In genomic region chr3:52046186-52046913, GRCh38 we compare ENCODE assay signal across 8 cellular contexts. TPM values are rescaled to one million over a fixed set of nuclear protein-coding genes. Genes with fewer than 3 reads are reported as not detected.
DNase-seq lines count a peak whose midpoint lies in the region; ATAC-seq and TF ChIP-seq lines count a peak whose summit lies in the region.

No MANE protein-coding gene starts in this region.

- peak overlapping the region; percentile 97 for H2AK9ac ChIP-seq in IMR-90 (replicated peaks; ENCODE audit: low read depth, low read length, poor library complexity)

- peak overlapping the region; percentile 97 for H3K14ac ChIP-seq in IMR-90 (replicated peaks; ENCODE audit: low read depth, low read length)
- H3K14ac ChIP-seq in mesenchymal stem cell (ENCODE audit: low read length in 2 of 2) = peak overlapping the region in 1 of 2 experiments; percentile 85

- H3K18ac ChIP-seq in IMR-90 (ENCODE audit: low read depth, low read length) = peak overlapping the region; percentile 75
- peak overlapping the region; percentile 91 to 96 for H3K18ac ChIP-seq in mesenchymal stem cell (ENCODE audit: low read depth in 1 of 2, low read length in 2 of 2)

- in situ Hi-C loops in IMR-90 (cut with MboI; ENCODE audit: low sequenced_read_pairs) = loop anchor here (5.0 kb wide), 1 partner anchor 34 kb away; no protein-coding TSS in a partner anchor

- H4K8ac ChIP-seq in IMR-90 (ENCODE audit: low read depth in 2 of 2, low read length in 2 of 2) (peak overlapping the region; percentile 76 to 96), mesenchymal stem cell (ENCODE audit: low read length) (peak overlapping the region; percentile 98)

- peak overlapping the region; percentile 88 for H3K27ac ChIP-seq in ACC112 (ENCODE audit: low read depth, low read length)
- H3K27ac ChIP-seq in IMR-90 (ENCODE audit: insufficient read depth, low read length) = peak overlapping the region; percentile 89
- peak overlapping the region; percentile 90 for H3K27ac ChIP-seq in mesenchymal stem cell (ENCODE audit: low read length, poor library complexity, severe bottlenecking)

- H4K91ac ChIP-seq in IMR-90 (ENCODE audit: insufficient read depth, low read depth, low read length) (peak overlapping the region; percentile 99), mesenchymal stem cell (ENCODE audit: low read length) (peak overlapping the region; percentile 96)

- H2BK5ac ChIP-seq in IMR-90 (ENCODE audit: low read depth, low read length, poor library complexity, severe bottlenecking) (peak overlapping the region; percentile 95), mesenchymal stem cell (ENCODE audit: low read depth, low read length, poor library complexity, severe bottlenecking) (peak overlapping the region; percentile 38)

- intact Hi-C loops in IMR-90 (cut with micrococcal nuclease) = loop anchor here (2.0 kb wide), 1 partner anchor 104 kb away; the partner anchor contains the start of gene PARP3

- peak overlapping the region; percentile 57 for H4K5ac ChIP-seq in IMR-90 (ENCODE audit: low read depth, low read length)

- H2BK120ac ChIP-seq in IMR-90 (ENCODE audit: low read depth, low read length) = peak overlapping the region; percentile 99
- H2BK120ac ChIP-seq in mesenchymal stem cell (ENCODE audit: low read depth, low read length) = peak overlapping the region; percentile 86

- H2AFZ ChIP-seq in ACC112 (ENCODE audit: low read length, unreplicated experiment) (peak overlapping the region; percentile 65), IMR-90 (replicated peaks; ENCODE audit: low read length, poor library complexity) (peak overlapping the region; percentile 84), mesenchymal stem cell (ENCODE audit: low read depth, low read length) (no peak overlapping the region)

- peak overlapping the region; percentile 97 for H2BK20ac ChIP-seq in IMR-90 (ENCODE audit: low read depth, low read length)

- TF ChIP-seq RAD21 in IMR-90 (IDR thresholded peaks at IDR 0.05; ENCODE audit: low read length) = no peak; the same call in 1 of the 2 replicates

- H4K20me1 ChIP-seq in IMR-90 (ENCODE audit: insufficient read depth, low read length) = no peaks in the 10 kb centered on the region

- H3K56ac ChIP-seq in IMR-90 (ENCODE audit: extremely low read depth, insufficient read depth, low read length) = peak overlapping the region; percentile 92

- H3K4me1 ChIP-seq in ACC112 (ENCODE audit: control insufficient read depth, insufficient read depth, low read length, unreplicated experiment) (peaks cover 48% of the 10 kb centered on the region), IMR-90 (ENCODE audit: control insufficient read depth, insufficient read depth, low read length) (peaks cover 36% of the 10 kb centered on the region), mesenchymal stem cell (ENCODE audit: control insufficient read depth, insufficient read depth, low read depth, low read length) (peaks cover 52% of the 10 kb centered on the region)

- no peak for TF ChIP-seq POLR2A in IMR-90 (IDR thresholded peaks at IDR 0.05; ENCODE audit: low read depth, low read length)

- peak overlapping the region; percentile 90 to 97 for H2BK12ac ChIP-seq in mesenchymal stem cell (ENCODE audit: low read length in 2 of 2)

- WGBS in IMR-90 (ENCODE audit: extremely low coverage in 2 of 2, insufficient read length in 1 of 2), 2 experiments = 33% methylated on average over 4 of the region's 12 CpGs; no CpG with 5 or more reads in 1 of the 2 experiments
- 24% methylated on average over 12 of the region's 12 CpGs for WGBS in mesenchymal stem cell

- peaks cover 9% of the 10 kb centered on the region for H3K79me2 ChIP-seq in ACC112 (ENCODE audit: control insufficient read depth, insufficient read depth, low read length, unreplicated experiment)

- peaks cover 32% of the 10 kb centered on the region for H3K9me1 ChIP-seq in IMR-90 (ENCODE audit: insufficient read depth, low read length)

- H3K4ac ChIP-seq in IMR-90 (ENCODE audit: low read depth, low read length) (peak overlapping the region; percentile 98), mesenchymal stem cell (ENCODE audit: low read depth in 1 of 2, low read length in 2 of 2) (peak overlapping the region; percentile 89 to 92)

- BruUV-seq in IMR-90 (replicated peaks; lab: Mats Ljungman, UMichigan) = no TSS peak

- dilution Hi-C loops in IMR-90 (cut with HindIII; ENCODE audit: low sequenced_read_pairs, unreplicated experiment) = no loop called here

- peak overlapping the region; percentile 99 for H2AK5ac ChIP-seq in IMR-90 (ENCODE audit: low read depth, low read length)
- H2AK5ac ChIP-seq in mesenchymal stem cell (ENCODE audit: low read length, severe bottlenecking) = peak overlapping the region; percentile 91

- H3K23ac ChIP-seq in IMR-90 (ENCODE audit: low read depth, low read length) = peak overlapping the region; percentile 88
- no peak overlapping the region for H3K23ac ChIP-seq in mesenchymal stem cell (ENCODE audit: low read length in 2 of 2)

- ATAC-seq in IMR-90 (ENCODE audit: low read depth) = peak; percentile 91

- H2BK15ac ChIP-seq in IMR-90 (ENCODE audit: low read depth, low read length) = peak overlapping the region; percentile 77
- H2BK15ac ChIP-seq in mesenchymal stem cell (ENCODE audit: low read depth, poor library complexity, severe bottlenecking) = peak overlapping the region; percentile 75

- peak overlapping the region; percentile 36; the same call in 1 of the 2 replicates for H3K4me3 ChIP-seq in ACC112 (ENCODE audit: low read depth, low read length)
- no peak overlapping the region for H3K4me3 ChIP-seq in IMR-90 (ENCODE audit: insufficient read depth, low read depth, low read length)
- H3K4me3 ChIP-seq in mesenchymal stem cell (ENCODE audit: insufficient read depth in 1 of 2, low read depth in 1 of 2, low read length in 2 of 2) = no peak overlapping the region

- H3K27me3 ChIP-seq in ACC112 (ENCODE audit: insufficient read depth, low read length) (no peaks in the 10 kb centered on the region), IMR-90 (ENCODE audit: control insufficient read depth, insufficient read depth, low read length) (no peaks in the 10 kb centered on the region), mesenchymal stem cell (ENCODE audit: control insufficient read depth in 1 of 2, insufficient read depth in 1 of 2, low read length in 2 of 2) (no peaks in the 10 kb centered on the region)

- CTCF ChIA-PET in IMR-90 (lab: Yijun Ruan, JAX) = interaction anchor here (1.5 kb wide), 1 partner anchor 9 kb away, joined by 4 read pairs; no protein-coding TSS in a partner anchor

- H3K9ac ChIP-seq in IMR-90 (ENCODE audit: low read depth, low read length) = peak overlapping the region; percentile 63
- peak overlapping the region; percentile 45 for H3K9ac ChIP-seq in mesenchymal stem cell (ENCODE audit: low read length)

- POLR2A ChIA-PET in IMR-90 (lab: Charles Lee; ENCODE audit: unreplicated experiment) = no interaction called here

- H3K4me2 ChIP-seq in IMR-90 (ENCODE audit: low read depth, low read length) (peak overlapping the region; percentile 24), mesenchymal stem cell (ENCODE audit: low read length, poor library complexity, severe bottlenecking) (no peak overlapping the region)

- peaks cover 3% of the 10 kb centered on the region; the same call in 1 of the 2 replicates for H3K36me3 ChIP-seq in ACC112 (ENCODE audit: insufficient read depth, low read length)
- H3K36me3 ChIP-seq in IMR-90 (ENCODE audit: control insufficient read depth, insufficient read depth, low read length) = peaks cover 17% of the 10 kb centered on the region
- peaks cover 28 to 33% of the 10 kb centered on the region in 2 experiments for H3K36me3 ChIP-seq in mesenchymal stem cell (ENCODE audit: control insufficient read depth in 1 of 2, insufficient read depth in 2 of 2, low read depth in 1 of 2, low read length in 2 of 2)

- H3K79me1 ChIP-seq in IMR-90 (ENCODE audit: low read depth in 1 of 2, low read length in 2 of 2) = peaks cover 11 to 47% of the 10 kb centered on the region in 2 experiments
- peaks cover 18% of the 10 kb centered on the region for H3K79me1 ChIP-seq in mesenchymal stem cell (replicated peaks; ENCODE audit: low read length, poor library complexity, severe bottlenecking)

- DNase-seq in IMR-90 (peak; percentile 98), dedifferentiated amniotic fluid mesenchymal stem cell (ENCODE audit: extremely low spot score) (peak; percentile 93), mesenchymal stem cell (peak; percentile 99), NCI-H2029 treated with DMSO at 0.1 percent for 48 hours (lab: John Stamatoyannopoulos, UW) (no peak), cerebellum (ENCODE audit: low spot score) (no peak), mucosa of gallbladder (ENCODE audit: low spot score) (no peak), retina (no peak)

- no peak for TF ChIP-seq CTCF in IMR-90 (conservative IDR thresholded peaks at IDR 0.05; ENCODE audit: low read depth, low read length)

- H3K9me3 ChIP-seq in IMR-90 (ENCODE audit: control insufficient read depth, insufficient read depth, low read length) = no peaks in the 10 kb centered on the region
- H3K9me3 ChIP-seq in mesenchymal stem cell (ENCODE audit: control insufficient read depth, low read length) = no peaks in the 10 kb centered on the region

TF ChIP-seq in IMR-90, 13 proteins besides CTCF, POLR2A, EP300 and RAD21 (continues in another document):
- TF ChIP-seq CEBPB (IDR thresholded peaks at IDR 0.05; ENCODE audit: low read depth, low read length) (peak; percentile 61), FOS (IDR thresholded peaks at IDR 0.05; ENCODE audit: low read depth, low read length) (peak; percentile 97), ELK1 (IDR thresholded peaks at IDR 0.05; ENCODE audit: borderline replicate concordance, low read depth, low read length) (no peak)

RNA-seq across cellular contexts. Expression of gene DUSP7, which starts 10.0 kb away (rescaled TPM):
- total RNA-seq in IMR-90 (2012; rRNA removed) (9.3 and 9.7 TPM in 2 replicates), cerebellum (6.0 TPM), mucosa of gallbladder (20.4 TPM)
- polyA plus RNA-seq in IMR-90 (2012; rRNA removed) = 24.0 and 27.8 TPM in 2 replicates
- 10.9 and 26.7 TPM in 2 replicates for polyA plus RNA-seq in IMR-90 (2012; cell fraction: cytosol; rRNA removed)
- 8.9 and 16.8 TPM in 2 replicates for polyA plus RNA-seq in IMR-90 (2012; cell fraction: nucleus; rRNA removed; ENCODE audit: low replicate concordance)
- 30.5 TPM for polyA plus RNA-seq in mesenchymal stem cell (2013, experiment 1 of 2)
- 30.2 TPM for polyA plus RNA-seq in mesenchymal stem cell (2013, experiment 2 of 2)

RNA-seq across cellular contexts. Expression of gene RPL29, which starts 50.7 kb away (rescaled TPM):
- total RNA-seq in IMR-90 (2012; rRNA removed) (1,798 and 2,081 TPM in 2 replicates), cerebellum (334 TPM), mucosa of gallbladder (836 TPM)
- polyA plus RNA-seq in IMR-90 (2012; rRNA removed) = 2,126 and 2,187 TPM in 2 replicates
- polyA plus RNA-seq in IMR-90 (2012; cell fraction: cytosol; rRNA removed) = 1,284 and 2,643 TPM in 2 replicates
- polyA plus RNA-seq in IMR-90 (2012; cell fraction: nucleus; rRNA removed; ENCODE audit: low replicate concordance) = 510 and 968 TPM in 2 replicates
- polyA plus RNA-seq in mesenchymal stem cell (2013, experiment 1 of 2) = 1,869 TPM
- 1,864 TPM for polyA plus RNA-seq in mesenchymal stem cell (2013, experiment 2 of 2)

Comparison
In these comparisons a context has a peak if more than half of its experiments do, and no peak if none do; other contexts are left out.
1. DNase-seq: peak in IMR-90 (single experiment), dedifferentiated amniotic fluid mesenchymal stem cell (single experiment) and mesenchymal stem cell (single experiment); none in NCI-H2029 treated with DMSO at 0.1 percent for 48 hours (single experiment), cerebellum (single experiment), mucosa of gallbladder (single experiment) and retina (single experiment).
2. Peak in every context shown above with its lines, with median percentiles within 50 percentile points of each other: H3K27ac ChIP-seq.